ENCODE assay signal across 8 cellular contexts in the genomic region with DNA sequence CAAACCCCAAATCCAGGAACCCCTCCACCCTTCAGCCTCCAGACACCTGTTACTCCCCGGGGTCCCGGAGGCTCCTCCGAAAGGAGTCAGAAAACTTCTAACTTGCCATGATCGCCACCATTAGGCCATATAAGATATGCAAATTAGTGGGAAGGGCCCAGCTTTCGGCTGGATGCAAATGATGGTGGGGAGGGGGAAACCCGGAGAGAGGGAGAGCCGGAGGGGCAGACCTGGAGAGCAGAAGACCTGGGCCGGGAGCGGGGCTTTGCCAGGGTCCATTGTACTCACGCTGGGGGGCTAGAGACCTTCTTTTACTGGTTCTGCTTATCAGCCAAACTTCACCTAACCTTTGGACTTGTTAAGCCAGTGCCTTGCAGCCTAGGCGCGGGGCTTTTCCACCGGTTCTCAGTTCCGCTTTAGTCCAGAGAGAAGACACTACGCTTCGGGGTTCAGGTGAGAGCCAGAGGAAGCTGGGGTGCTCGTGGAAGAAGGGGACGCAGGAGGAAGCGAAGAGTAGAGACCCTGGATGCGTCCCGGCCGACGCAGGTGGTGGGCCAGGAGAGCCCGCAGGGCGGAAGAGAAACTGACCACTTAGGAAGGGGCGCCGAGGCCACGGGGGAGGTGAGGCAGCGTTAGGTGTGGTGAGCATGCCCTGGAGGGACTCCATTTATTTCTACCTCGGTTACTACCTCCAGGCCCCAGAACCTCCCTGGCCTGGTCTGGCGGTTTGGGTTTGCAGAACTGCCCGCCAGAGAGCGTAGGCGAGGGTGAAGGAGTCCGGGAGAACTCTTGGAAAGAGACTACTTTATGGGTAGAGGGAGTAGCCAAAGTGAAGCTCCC. TPM values are rescaled to one million over a fixed set of nuclear protein-coding genes. Genes with fewer than 3 reads are reported as not detected.
DNase-seq lines count a peak whose midpoint lies in the region; TF ChIP-seq lines count a peak whose summit lies in the region.

A gene with protein sequence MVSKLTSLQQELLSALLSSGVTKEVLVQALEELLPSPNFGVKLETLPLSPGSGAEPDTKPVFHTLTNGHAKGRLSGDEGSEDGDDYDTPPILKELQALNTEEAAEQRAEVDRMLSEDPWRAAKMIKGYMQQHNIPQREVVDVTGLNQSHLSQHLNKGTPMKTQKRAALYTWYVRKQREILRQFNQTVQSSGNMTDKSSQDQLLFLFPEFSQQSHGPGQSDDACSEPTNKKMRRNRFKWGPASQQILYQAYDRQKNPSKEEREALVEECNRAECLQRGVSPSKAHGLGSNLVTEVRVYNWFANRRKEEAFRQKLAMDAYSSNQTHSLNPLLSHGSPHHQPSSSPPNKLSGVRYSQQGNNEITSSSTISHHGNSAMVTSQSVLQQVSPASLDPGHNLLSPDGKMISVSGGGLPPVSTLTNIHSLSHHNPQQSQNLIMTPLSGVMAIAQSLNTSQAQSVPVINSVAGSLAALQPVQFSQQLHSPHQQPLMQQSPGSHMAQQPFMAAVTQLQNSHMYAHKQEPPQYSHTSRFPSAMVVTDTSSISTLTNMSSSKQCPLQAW (minus strand): TSS at position 99 of the 840 bp plus-strand sequence. CDS start 175 bp downstream, outside the sequence.

- no peaks in the 10 kb centered on the region for H3K79me2 ChIP-seq in MM.1S (ENCODE audit: low read length)

- H3K36me3 ChIP-seq in MM.1S (replicated peaks; ENCODE audit: insufficient read depth, low read length) = no peaks in the 10 kb centered on the region
- H3K36me3 ChIP-seq in iPS-20b (ENCODE audit: insufficient read depth, low read depth, low read length) = no peaks in the 10 kb centered on the region
- H3K36me3 ChIP-seq in HAP-1 (replicated peaks) = no peaks in the 10 kb centered on the region

- no peaks in the 10 kb centered on the region for H4K20me1 ChIP-seq in MM.1S (ENCODE audit: insufficient read depth, low read length)

- TF ChIP-seq CTCF in MM.1S (IDR thresholded peaks at IDR 0.05; ENCODE audit: low read length) (0 out of 2 replicates have a peak, but pooled peaks have one; percentile 6), type B pancreatic cell (conservative IDR thresholded peaks at IDR 0.05) (no peak)

- H3K36me3 Mint-ChIP-seq in type B pancreatic cell = no peaks in the 10 kb centered on the region

- DNase-seq in CD1c-positive myeloid dendritic cell (ENCODE audit: extremely low spot score) (peak; percentile 75), GM19240 (ENCODE audit: insufficient read length, low spot score) (peak; percentile 51), MM.1S (peak; percentile 47), type B pancreatic cell (ENCODE audit: extremely low spot score, unreplicated experiment) (no peak), HAP-1 (ENCODE audit: low spot score in 2 of 2) (no peak), NCI-H345 treated with DMSO at 0.1 percent for 48 hours (lab: John Stamatoyannopoulos, UW; ENCODE audit: unreplicated experiment) (no peak)
- no peak for DNase-seq in effector CD4-positive, alpha-beta T cell

- H3K4me1 ChIP-seq in MM.1S (ENCODE audit: low read length) (0 out of 2 replicates have a peak, but pooled peaks cover 9% of the 10 kb centered on the region), iPS-20b (ENCODE audit: insufficient read depth, low read length) (peaks cover 4% of the 10 kb centered on the region; the same call in 1 of the 2 replicates), HAP-1 (peaks cover 8% of the 10 kb centered on the region)

- no peaks in the 10 kb centered on the region for H3K9me3 Mint-ChIP-seq in type B pancreatic cell

- peak within 1 kb of the TSS; percentile 83 for H3K4me2 ChIP-seq in MM.1S (ENCODE audit: low read depth, low read length)

- H3K9ac ChIP-seq in MM.1S (ENCODE audit: low read length) (peak within 1 kb of the TSS; percentile 33), iPS-20b (ENCODE audit: low read depth, low read length) (no peak within 1 kb of the TSS; the same call in 1 of the 2 replicates)

- H3K4me3 ChIP-seq in MM.1S (ENCODE audit: low read length) (peak within 1 kb of the TSS; percentile 77), iPS-20b (ENCODE audit: low read length) (peak within 1 kb of the TSS; percentile 67), HAP-1 (no peak within 1 kb of the TSS)

- H3K9me3 ChIP-seq in MM.1S (replicated peaks; ENCODE audit: insufficient read depth, low read length) (no peaks in the 10 kb centered on the region), iPS-20b (ENCODE audit: insufficient read depth, low read depth, low read length) (no peaks in the 10 kb centered on the region), HAP-1 (no peaks in the 10 kb centered on the region)

- in situ Hi-C loops in HAP-1 (cut with MboI; ENCODE audit: low sequenced_read_pairs) = no loop called here

- H3K27ac ChIP-seq in MM.1S (ENCODE audit: low read length) (peak within 1 kb of the TSS; percentile 37; the same call in 1 of the 2 replicates), iPS-20b (ENCODE audit: low read length) (no peak within 1 kb of the TSS)

- peak within 1 kb of the TSS; percentile 64 for H2AFZ ChIP-seq in MM.1S (ENCODE audit: low read length)

- H3K9me2 ChIP-seq in MM.1S (replicated peaks; ENCODE audit: insufficient read depth, low read length) = no peaks in the 10 kb centered on the region

- peak within 1 kb of the TSS; percentile 84 for H3K27ac Mint-ChIP-seq in type B pancreatic cell

- peaks cover 5% of the 10 kb centered on the region for H3K4me1 Mint-ChIP-seq in type B pancreatic cell (ENCODE audit: unreplicated experiment)

- H3K27me3 ChIP-seq in MM.1S (replicated peaks; ENCODE audit: insufficient read depth, low read length) (peaks cover 20% of the 10 kb centered on the region), iPS-20b (ENCODE audit: insufficient read depth, low read length) (peaks cover 92% of the 10 kb centered on the region), HAP-1 (ENCODE audit: low read depth) (peaks cover 70% of the 10 kb centered on the region)

- peaks cover 86% of the 10 kb centered on the region for H3K27me3 Mint-ChIP-seq in type B pancreatic cell

- H3K4me3 Mint-ChIP-seq in type B pancreatic cell = peak within 1 kb of the TSS; percentile 88

- H3F3A ChIP-seq in MM.1S (ENCODE audit: insufficient read depth, low read length) = no peaks in the 10 kb centered on the region

RNA-seq across cellular contexts. Expression of the gene that starts here (rescaled TPM):
- total RNA-seq in type B pancreatic cell (ENCODE audit: low replicate concordance) = 10.6 and 19.0 TPM in 2 replicates

Comparison
In these comparisons a context has a peak if more than half of its experiments do, and no peak if none do; other contexts are left out.
1. DNase-seq: peak in CD1c-positive myeloid dendritic cell (single experiment), GM19240 (single experiment) and MM.1S (single experiment); none in type B pancreatic cell (single experiment), HAP-1 (0 of 2), NCI-H345 treated with DMSO at 0.1 percent for 48 hours (single experiment) and effector CD4-positive, alpha-beta T cell (single experiment).